ENCODE assay signal across 25 cellular contexts in genomic region chr6:37177950-37178517, GRCh38. TPM values are rescaled to one million over a fixed set of nuclear protein-coding genes. Genes with fewer than 3 reads are reported as not detected.
A peak's percentile ranks its signal among the peaks of the same experiment; 100 is the strongest.
DNase-seq lines count a peak whose midpoint lies in the region; ATAC-seq and TF ChIP-seq lines count a peak whose summit lies in the region.
"Had no signal": no experiment of that assay in that cellular context is flagged by ENCODE, and none has a peak within 500 bp of the region (broad histone marks: within the 10 kb centered on the region; RNA-seq: fewer than 3 reads in every experiment).

No MANE protein-coding gene starts in this region.

- peak; percentile 34 for DNase-seq in activated CD8-positive, alpha-beta memory T cell treated with anti-CD3 and anti-CD28 coated beads, Interleukin-2, amount 50 U/mL, for 48 hours
- no peak for DNase-seq in activated CD8-positive, alpha-beta memory T cell treated with anti-CD3 and anti-CD28 coated beads, Interleukin-2, amount 50 U/mL, for 4 hours
- DNase-seq in CD8-positive, alpha-beta T cell, result no peak
- DNase-seq in activated CD8-positive, alpha-beta T cell treated with anti-CD3 and anti-CD28 coated beads for 36 hours, result no peak
- DNase-seq in neural progenitor cell (ENCODE audit: low spot score) (no peak), MM.1S (no peak), UCSD-AML1 (lab: John Stamatoyannopoulos, UW; ENCODE audit: unreplicated experiment) (no peak)
- DNase-seq: ACHN; activated CD4-positive, CD25-positive, alpha-beta regulatory T cell; activated naive CD4-positive, alpha-beta T cell treated with Interleukin-2 at 50 U/mL for 16 hours; DMS53; GM23248; kidney glomerular epithelial cell; NCI-H1930; NCI-H345; pancreas; right cardiac atrium; SJCRH30; stimulated activated CD4-positive, alpha-beta T cell treated with anti-CD3 and anti-CD28 coated beads, Interleukin-15, amount 100 ng/mL, for 24 hours; T-helper 9 cell; testis had no signal

- peaks cover 9% of the 10 kb centered on the region for H3F3A ChIP-seq in neural progenitor cell (ENCODE audit: low read depth)
- H3F3A ChIP-seq in MM.1S (ENCODE audit: insufficient read depth, low read length), result peaks cover 45% of the 10 kb centered on the region

- no peak overlapping the region for H3K4me3 Mint-ChIP-seq in CD8-positive, alpha-beta T cell
- no peak overlapping the region for H3K4me3 Mint-ChIP-seq in activated CD8-positive, alpha-beta T cell treated with anti-CD3 and anti-CD28 coated beads for 36 hours
- H3K4me3 Mint-ChIP-seq in neural progenitor cell, result peak overlapping the region; percentile 16

- no peaks in the 10 kb centered on the region for H3K27me3 Mint-ChIP-seq in CD8-positive, alpha-beta T cell (ENCODE audit: low read depth)
- H3K27me3 Mint-ChIP-seq in activated CD8-positive, alpha-beta T cell treated with anti-CD3 and anti-CD28 coated beads for 36 hours, result no peaks in the 10 kb centered on the region
- H3K27me3 Mint-ChIP-seq in neural progenitor cell (ENCODE audit: insufficient read depth, low read depth), result peaks cover 4% of the 10 kb centered on the region

- H3K4me2 ChIP-seq in neural progenitor cell (no peak overlapping the region), MM.1S (ENCODE audit: low read depth, low read length) (no peak overlapping the region)

- H3K9ac ChIP-seq in neural progenitor cell, result no peak overlapping the region
- no peak overlapping the region for H3K9ac ChIP-seq in MM.1S (ENCODE audit: low read length)
- H3K9ac ChIP-seq: GM23248 had no signal

- no peak for ATAC-seq in CD8-positive, alpha-beta T cell
- ATAC-seq in activated CD8-positive, alpha-beta T cell treated with anti-CD3 and anti-CD28 coated beads for 36 hours, result no peak
- ATAC-seq in GM18868 (IDR thresholded peaks at IDR 0.05; ENCODE audit: unreplicated experiment), result no peak
- ATAC-seq: body of pancreas, GM12878, pancreas had no signal

- H3K27ac Mint-ChIP-seq in CD8-positive, alpha-beta T cell, result peak overlapping the region; percentile 87
- H3K27ac Mint-ChIP-seq in activated CD8-positive, alpha-beta T cell treated with anti-CD3 and anti-CD28 coated beads for 36 hours, result peak overlapping the region; percentile 91
- H3K27ac Mint-ChIP-seq in neural progenitor cell, result no peak overlapping the region

- peaks cover 32% of the 10 kb centered on the region for H3K36me3 Mint-ChIP-seq in CD8-positive, alpha-beta T cell
- peaks cover 50% of the 10 kb centered on the region for H3K36me3 Mint-ChIP-seq in activated CD8-positive, alpha-beta T cell treated with anti-CD3 and anti-CD28 coated beads for 36 hours (ENCODE audit: low read depth)
- peaks cover 10% of the 10 kb centered on the region for H3K36me3 Mint-ChIP-seq in neural progenitor cell

- H3K4me1 Mint-ChIP-seq in CD8-positive, alpha-beta T cell (ENCODE audit: low read depth), result peaks cover 75% of the 10 kb centered on the region
- peaks cover 67% of the 10 kb centered on the region for H3K4me1 Mint-ChIP-seq in activated CD8-positive, alpha-beta T cell treated with anti-CD3 and anti-CD28 coated beads for 36 hours (ENCODE audit: low read depth)
- peaks cover 10% of the 10 kb centered on the region for H3K4me1 Mint-ChIP-seq in neural progenitor cell

- H3K27me3 ChIP-seq in CD8-positive, alpha-beta T cell (ENCODE audit: insufficient read depth, low read length), result no peaks in the 10 kb centered on the region
- no peaks in the 10 kb centered on the region for H3K27me3 ChIP-seq in neural progenitor cell
- no peaks in the 10 kb centered on the region for H3K27me3 ChIP-seq in MM.1S (replicated peaks; ENCODE audit: insufficient read depth, low read length)
- H3K27me3 ChIP-seq: body of pancreas, pancreas, Peyer's patch, SJCRH30, testis had no signal

- H3K79me2 ChIP-seq in neural progenitor cell (ENCODE audit: low read depth) (peaks cover 6% of the 10 kb centered on the region), MM.1S (ENCODE audit: low read length) (peaks cover 16% of the 10 kb centered on the region)

- H4K20me1 ChIP-seq in neural progenitor cell (ENCODE audit: low read depth) (peaks cover 1% of the 10 kb centered on the region), MM.1S (ENCODE audit: insufficient read depth, low read length) (peaks cover 17% of the 10 kb centered on the region)

- CTCF ChIA-PET in CD8-positive, alpha-beta T cell (lab: Charles Lee), result interaction anchor here (1.2 to 11.3 kb wide), 6 partner anchors 9 to 293 kb away, joined by 3 to 396 read pairs (median 7); partner anchors contain the start of gene C6orf89
- CTCF ChIA-PET in activated CD8-positive, alpha-beta T cell treated with anti-CD3 and anti-CD28 coated beads for 36 hours (lab: Charles Lee), result interaction anchor here (1.6 to 18.8 kb wide), 4 partner anchors 25 to 152 kb away, joined by 3 to 502 read pairs (median 150); no protein-coding TSS in a partner anchor

- H3K9me3 ChIP-seq in CD8-positive, alpha-beta T cell (ENCODE audit: low read length), result no peaks in the 10 kb centered on the region
- no peaks in the 10 kb centered on the region for H3K9me3 ChIP-seq in neural progenitor cell (ENCODE audit: low read depth)
- no peaks in the 10 kb centered on the region for H3K9me3 ChIP-seq in MM.1S (replicated peaks; ENCODE audit: insufficient read depth, low read length)
- H3K9me3 ChIP-seq: body of pancreas, pancreas, Peyer's patch, SJCRH30, testis had no signal

- H3K36me3 ChIP-seq in CD8-positive, alpha-beta T cell (ENCODE audit: insufficient read depth, low read length), result peaks cover 26% of the 10 kb centered on the region
- H3K36me3 ChIP-seq in neural progenitor cell, result peaks cover 3% of the 10 kb centered on the region
- H3K36me3 ChIP-seq in MM.1S (replicated peaks; ENCODE audit: insufficient read depth, low read length), result peaks cover 17% of the 10 kb centered on the region

- no peak overlapping the region for H3K4me3 ChIP-seq in CD8-positive, alpha-beta T cell (ENCODE audit: low read depth, low read length)
- no peak overlapping the region for H3K4me3 ChIP-seq in neural progenitor cell
- H3K4me3 ChIP-seq in MM.1S (ENCODE audit: low read length), result no peak overlapping the region
- H3K4me3 ChIP-seq: body of pancreas, GM12878, GM23248, pancreas, Peyer's patch, SJCRH30, testis had no signal

- TF ChIP-seq CTCF in CD8-positive, alpha-beta T cell (IDR thresholded peaks at IDR 0.05), result no peak
- no peak for TF ChIP-seq CTCF in activated CD8-positive, alpha-beta T cell treated with anti-CD3 and anti-CD28 coated beads for 36 hours (IDR thresholded peaks at IDR 0.05)
- no peak for TF ChIP-seq CTCF in neural progenitor cell (IDR thresholded peaks at IDR 0.05)
- no peak for TF ChIP-seq CTCF in MM.1S (IDR thresholded peaks at IDR 0.05; ENCODE audit: low read length)

- no peaks in the 10 kb centered on the region for H3K9me3 Mint-ChIP-seq in CD8-positive, alpha-beta T cell
- no peaks in the 10 kb centered on the region for H3K9me3 Mint-ChIP-seq in activated CD8-positive, alpha-beta T cell treated with anti-CD3 and anti-CD28 coated beads for 36 hours
- no peaks in the 10 kb centered on the region for H3K9me3 Mint-ChIP-seq in neural progenitor cell

- intact Hi-C loops in CD8-positive, alpha-beta T cell (cut with DNase I, micrococcal nuclease), result loop anchor here (10.0 kb wide), 2 partner anchors 337 to 573 kb away; no protein-coding TSS in a partner anchor
- intact Hi-C loops in activated CD8-positive, alpha-beta T cell treated with anti-CD3 and anti-CD28 coated beads for 36 hours (cut with micrococcal nuclease), result no loop called here

- POLR2A ChIA-PET in CD8-positive, alpha-beta T cell (lab: Charles Lee), result interaction anchor here (0.8 to 1.4 kb wide), 2 partner anchors 9 to 30 kb away, joined by 3 to 8 read pairs; no protein-coding TSS in a partner anchor
- POLR2A ChIA-PET in activated CD8-positive, alpha-beta T cell treated with anti-CD3 and anti-CD28 coated beads for 36 hours (lab: Charles Lee), result interaction anchor here (1.2 to 13.5 kb wide), 6 partner anchors 9 to 156 kb away, joined by 6 to 261 read pairs (median 141); no protein-coding TSS in a partner anchor

- H3K9me2 ChIP-seq in MM.1S (replicated peaks; ENCODE audit: insufficient read depth, low read length), result no peaks in the 10 kb centered on the region

- H2AFZ ChIP-seq in neural progenitor cell (replicated peaks) (no peak overlapping the region), MM.1S (ENCODE audit: low read length) (no peak overlapping the region)
- H2AFZ ChIP-seq: GM23248 had no signal

- peaks cover 85% of the 10 kb centered on the region for H3K4me1 ChIP-seq in CD8-positive, alpha-beta T cell (ENCODE audit: insufficient read depth, low read length)
- H3K4me1 ChIP-seq in neural progenitor cell, result no peaks in the 10 kb centered on the region
- H3K4me1 ChIP-seq in MM.1S (ENCODE audit: low read length), result peaks cover 30% of the 10 kb centered on the region
- H3K4me1 ChIP-seq: SJCRH30 had no signal

- no peak overlapping the region for H3K27ac ChIP-seq in CD8-positive, alpha-beta T cell (ENCODE audit: low read depth, low read length)
- H3K27ac ChIP-seq in neural progenitor cell (no peak overlapping the region), MM.1S (ENCODE audit: low read length) (no peak overlapping the region)
- H3K27ac ChIP-seq: body of pancreas, GM23248, pancreas, Peyer's patch, SJCRH30, testis had no signal

RNA-seq across cellular contexts. Expression of gene PIM1, which starts 8.1 kb away (rescaled TPM):
- total RNA-seq in CD8-positive, alpha-beta T cell, result 100 to 1,000 TPM; 125 TPM
- total RNA-seq in activated CD8-positive, alpha-beta T cell treated with anti-CD3 and anti-CD28 coated beads for 36 hours, result 100 to 1,000 TPM; 293 to 305 TPM
- 9.1 and 18.9 TPM in 2 replicates for total RNA-seq in neural progenitor cell (ENCODE audit: low replicate concordance)
